In the genomic region with DNA sequence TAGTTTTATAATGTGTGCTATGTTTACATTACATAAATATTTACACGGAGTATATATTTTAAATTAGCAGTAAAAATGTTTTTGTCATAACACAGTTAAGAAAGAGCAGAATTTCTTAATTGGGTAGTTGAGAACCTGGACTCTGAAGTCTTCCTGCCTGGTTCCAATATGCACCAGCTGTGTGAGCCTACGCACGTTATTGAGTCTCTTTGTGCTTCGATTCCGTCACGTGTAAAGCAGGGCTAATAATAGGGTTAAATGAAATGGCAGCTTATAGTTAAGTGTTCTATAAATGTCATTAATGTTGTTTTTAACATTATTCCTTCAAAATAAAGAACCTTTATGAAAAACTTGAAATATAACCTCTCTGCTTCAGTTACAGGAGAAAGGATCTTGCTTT, we compare ENCODE assay signal across 8 cellular contexts. TPM values are rescaled to one million over a fixed set of nuclear protein-coding genes. Genes with fewer than 3 reads are reported as not detected.
DNase-seq lines count a peak whose midpoint lies in the region; ATAC-seq and TF ChIP-seq lines count a peak whose summit lies in the region.

No MANE protein-coding gene starts in this region.

- no peak overlapping the region for H3K27ac ChIP-seq in DND-41 (ENCODE audit: low read length)
- H3K27ac ChIP-seq in KMS-11: peak overlapping the region; percentile 38; the same call in 1 of the 2 replicates
- H3K27ac ChIP-seq in neural progenitor cell: no peak overlapping the region

- no peak for ATAC-seq in DND-41 (ENCODE audit: insufficient read depth, low read depth)
- ATAC-seq in HG02852 (IDR thresholded peaks at IDR 0.05; ENCODE audit: unreplicated experiment): no peak
- no peak for ATAC-seq in GM18505 (IDR thresholded peaks at IDR 0.05; ENCODE audit: unreplicated experiment)

- 0 out of 2 replicates have a peak, but pooled peaks cover 1% of the 10 kb centered on the region for H3K36me3 ChIP-seq in DND-41 (ENCODE audit: insufficient read depth, low read length)
- H3K36me3 ChIP-seq in KMS-11 (ENCODE audit: insufficient read depth): no peaks in the 10 kb centered on the region
- no peaks in the 10 kb centered on the region for H3K36me3 ChIP-seq in adipocyte (ENCODE audit: control insufficient read depth, insufficient read depth, low read length, severe bottlenecking)
- no peaks in the 10 kb centered on the region for H3K36me3 ChIP-seq in neural progenitor cell

- H3K4me2 ChIP-seq in DND-41 (ENCODE audit: insufficient read depth, low read length): peak overlapping the region; percentile 63
- H3K4me2 ChIP-seq in KMS-11: peak overlapping the region; percentile 66
- H3K4me2 ChIP-seq in neural progenitor cell: peak overlapping the region; percentile 75

- H3K9ac ChIP-seq in DND-41 (ENCODE audit: low read depth, low read length): peak overlapping the region; percentile 53; the same call in 1 of the 2 replicates
- peak overlapping the region; percentile 46; the same call in 1 of the 2 replicates for H3K9ac ChIP-seq in KMS-11
- H3K9ac ChIP-seq in adipocyte (ENCODE audit: low read length): peak overlapping the region; percentile 93
- H3K9ac ChIP-seq in neural progenitor cell: no peak overlapping the region

- H3K9me3 Mint-ChIP-seq in neural progenitor cell: no peaks in the 10 kb centered on the region

- peak overlapping the region; percentile 22 for H3K4me3 Mint-ChIP-seq in neural progenitor cell

- no peaks in the 10 kb centered on the region for H3K27me3 ChIP-seq in DND-41 (ENCODE audit: insufficient read depth, low read length, poor library complexity)
- H3K27me3 ChIP-seq in KMS-11 (ENCODE audit: insufficient read depth, low read depth): no peaks in the 10 kb centered on the region
- no peaks in the 10 kb centered on the region for H3K27me3 ChIP-seq in adipocyte (replicated peaks; ENCODE audit: control insufficient read depth, insufficient read depth, low read length)
- H3K27me3 ChIP-seq in neural progenitor cell: no peaks in the 10 kb centered on the region

- H3K9me3 ChIP-seq in DND-41 (ENCODE audit: insufficient read depth, low read length, severe bottlenecking) (no peaks in the 10 kb centered on the region), adipocyte (ENCODE audit: control insufficient read depth, low read length) (no peaks in the 10 kb centered on the region), neural progenitor cell (ENCODE audit: low read depth) (no peaks in the 10 kb centered on the region)

- DNase-seq in DND-41 (no peak), adipocyte (ENCODE audit: low read depth) (no peak), neural progenitor cell (ENCODE audit: low spot score) (no peak), cortex of kidney (lab: John Stamatoyannopoulos, UW) (no peak), activated gamma-delta T cell (lab: John Stamatoyannopoulos, UW) (no peak)

- TF ChIP-seq CTCF in DND-41 (IDR thresholded peaks at IDR 0.05; ENCODE audit: borderline replicate concordance, extremely low read depth, low read length, poor library complexity, severe bottlenecking) (no peak), KMS-11 (conservative IDR thresholded peaks at IDR 0.05; ENCODE audit: low read depth, low read length) (no peak), neural progenitor cell (IDR thresholded peaks at IDR 0.05) (no peak)

- peaks cover 6% of the 10 kb centered on the region for H3K27me3 Mint-ChIP-seq in neural progenitor cell (ENCODE audit: insufficient read depth, low read depth)

- TF ChIP-seq POLR2A in GM18505 (IDR thresholded peaks at IDR 0.05; ENCODE audit: borderline replicate concordance, extremely low read depth, insufficient read depth, insufficient read length): no peak

- H3K27ac Mint-ChIP-seq in neural progenitor cell: no peak overlapping the region

- peaks cover 36% of the 10 kb centered on the region for H3K79me2 ChIP-seq in DND-41 (ENCODE audit: insufficient read depth, low read length)
- H3K79me2 ChIP-seq in KMS-11 (ENCODE audit: insufficient read depth, low read depth): peaks cover 33% of the 10 kb centered on the region
- peaks cover 33% of the 10 kb centered on the region for H3K79me2 ChIP-seq in neural progenitor cell (ENCODE audit: low read depth)

- peak overlapping the region in 1 of 2 experiments; percentile 76; a peak in 1 of 4 replicates for H3K4me3 ChIP-seq in DND-41 (ENCODE audit: low read depth in 1 of 2, low read length in 2 of 2)
- no peak overlapping the region for H3K4me3 ChIP-seq in KMS-11 (IDR thresholded peaks at IDR 0.05; ENCODE audit: insufficient read depth, low read depth, low read length)
- peak overlapping the region; percentile 96 for H3K4me3 ChIP-seq in adipocyte (ENCODE audit: low read length)
- no peak overlapping the region for H3K4me3 ChIP-seq in neural progenitor cell

- H4K20me1 ChIP-seq in DND-41 (ENCODE audit: insufficient read depth, low read length) (no peaks in the 10 kb centered on the region), KMS-11 (ENCODE audit: insufficient read depth) (no peaks in the 10 kb centered on the region), neural progenitor cell (ENCODE audit: low read depth) (no peaks in the 10 kb centered on the region)

- peaks cover 9% of the 10 kb centered on the region for H3F3A ChIP-seq in neural progenitor cell (ENCODE audit: low read depth)

- H2AFZ ChIP-seq in DND-41 (ENCODE audit: low read depth, low read length) (peak overlapping the region; percentile 74), KMS-11 (ENCODE audit: low read depth) (peak overlapping the region; percentile 66), neural progenitor cell (replicated peaks) (peak overlapping the region; percentile 61)

- H3K4me1 ChIP-seq in DND-41 (ENCODE audit: insufficient read depth, low read length) (peaks cover 27% of the 10 kb centered on the region), KMS-11 (ENCODE audit: low read depth, poor library complexity, severe bottlenecking) (peaks cover 48% of the 10 kb centered on the region), adipocyte (ENCODE audit: control insufficient read depth, insufficient read depth, low read length) (peaks cover 32% of the 10 kb centered on the region), neural progenitor cell (peaks cover 16% of the 10 kb centered on the region)

- H3K36me3 Mint-ChIP-seq in neural progenitor cell: no peaks in the 10 kb centered on the region

- peaks cover 19% of the 10 kb centered on the region for H3K4me1 Mint-ChIP-seq in neural progenitor cell

RNA-seq across cellular contexts. Expression of gene CCDC88A, which starts 1.2 kb away (rescaled TPM):
- 123 and 182 TPM in 2 replicates for total RNA-seq in neural progenitor cell (ENCODE audit: low replicate concordance)
